ENCODE assay signal across 2 cellular contexts in the genomic region with DNA sequence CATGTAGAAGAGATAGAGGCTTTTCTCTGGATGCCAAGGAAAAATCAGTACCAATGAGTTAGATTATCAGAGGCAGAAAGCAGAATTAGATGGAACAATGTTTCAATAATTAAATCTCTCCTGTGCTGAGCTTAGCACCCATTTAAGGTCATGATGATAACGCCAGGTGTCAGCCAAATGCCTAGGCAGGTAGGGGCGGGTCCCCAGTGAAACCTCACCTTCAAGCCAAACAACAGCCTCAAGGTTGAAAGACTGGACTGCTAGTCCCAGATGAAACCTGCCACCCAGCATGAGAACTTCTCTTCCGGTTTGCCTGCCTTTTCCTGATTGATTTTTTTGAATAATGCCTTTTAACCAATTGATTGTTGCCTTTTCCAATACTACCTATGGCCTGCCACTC.
TF ChIP-seq lines count a peak whose summit lies in the region.

No MANE protein-coding gene starts in this region.

TF ChIP-seq in GM23338, 12 proteins besides CTCF, POLR2A, EP300 and RAD21 (continued from another document):
- TF ChIP-seq, protein P1, sequence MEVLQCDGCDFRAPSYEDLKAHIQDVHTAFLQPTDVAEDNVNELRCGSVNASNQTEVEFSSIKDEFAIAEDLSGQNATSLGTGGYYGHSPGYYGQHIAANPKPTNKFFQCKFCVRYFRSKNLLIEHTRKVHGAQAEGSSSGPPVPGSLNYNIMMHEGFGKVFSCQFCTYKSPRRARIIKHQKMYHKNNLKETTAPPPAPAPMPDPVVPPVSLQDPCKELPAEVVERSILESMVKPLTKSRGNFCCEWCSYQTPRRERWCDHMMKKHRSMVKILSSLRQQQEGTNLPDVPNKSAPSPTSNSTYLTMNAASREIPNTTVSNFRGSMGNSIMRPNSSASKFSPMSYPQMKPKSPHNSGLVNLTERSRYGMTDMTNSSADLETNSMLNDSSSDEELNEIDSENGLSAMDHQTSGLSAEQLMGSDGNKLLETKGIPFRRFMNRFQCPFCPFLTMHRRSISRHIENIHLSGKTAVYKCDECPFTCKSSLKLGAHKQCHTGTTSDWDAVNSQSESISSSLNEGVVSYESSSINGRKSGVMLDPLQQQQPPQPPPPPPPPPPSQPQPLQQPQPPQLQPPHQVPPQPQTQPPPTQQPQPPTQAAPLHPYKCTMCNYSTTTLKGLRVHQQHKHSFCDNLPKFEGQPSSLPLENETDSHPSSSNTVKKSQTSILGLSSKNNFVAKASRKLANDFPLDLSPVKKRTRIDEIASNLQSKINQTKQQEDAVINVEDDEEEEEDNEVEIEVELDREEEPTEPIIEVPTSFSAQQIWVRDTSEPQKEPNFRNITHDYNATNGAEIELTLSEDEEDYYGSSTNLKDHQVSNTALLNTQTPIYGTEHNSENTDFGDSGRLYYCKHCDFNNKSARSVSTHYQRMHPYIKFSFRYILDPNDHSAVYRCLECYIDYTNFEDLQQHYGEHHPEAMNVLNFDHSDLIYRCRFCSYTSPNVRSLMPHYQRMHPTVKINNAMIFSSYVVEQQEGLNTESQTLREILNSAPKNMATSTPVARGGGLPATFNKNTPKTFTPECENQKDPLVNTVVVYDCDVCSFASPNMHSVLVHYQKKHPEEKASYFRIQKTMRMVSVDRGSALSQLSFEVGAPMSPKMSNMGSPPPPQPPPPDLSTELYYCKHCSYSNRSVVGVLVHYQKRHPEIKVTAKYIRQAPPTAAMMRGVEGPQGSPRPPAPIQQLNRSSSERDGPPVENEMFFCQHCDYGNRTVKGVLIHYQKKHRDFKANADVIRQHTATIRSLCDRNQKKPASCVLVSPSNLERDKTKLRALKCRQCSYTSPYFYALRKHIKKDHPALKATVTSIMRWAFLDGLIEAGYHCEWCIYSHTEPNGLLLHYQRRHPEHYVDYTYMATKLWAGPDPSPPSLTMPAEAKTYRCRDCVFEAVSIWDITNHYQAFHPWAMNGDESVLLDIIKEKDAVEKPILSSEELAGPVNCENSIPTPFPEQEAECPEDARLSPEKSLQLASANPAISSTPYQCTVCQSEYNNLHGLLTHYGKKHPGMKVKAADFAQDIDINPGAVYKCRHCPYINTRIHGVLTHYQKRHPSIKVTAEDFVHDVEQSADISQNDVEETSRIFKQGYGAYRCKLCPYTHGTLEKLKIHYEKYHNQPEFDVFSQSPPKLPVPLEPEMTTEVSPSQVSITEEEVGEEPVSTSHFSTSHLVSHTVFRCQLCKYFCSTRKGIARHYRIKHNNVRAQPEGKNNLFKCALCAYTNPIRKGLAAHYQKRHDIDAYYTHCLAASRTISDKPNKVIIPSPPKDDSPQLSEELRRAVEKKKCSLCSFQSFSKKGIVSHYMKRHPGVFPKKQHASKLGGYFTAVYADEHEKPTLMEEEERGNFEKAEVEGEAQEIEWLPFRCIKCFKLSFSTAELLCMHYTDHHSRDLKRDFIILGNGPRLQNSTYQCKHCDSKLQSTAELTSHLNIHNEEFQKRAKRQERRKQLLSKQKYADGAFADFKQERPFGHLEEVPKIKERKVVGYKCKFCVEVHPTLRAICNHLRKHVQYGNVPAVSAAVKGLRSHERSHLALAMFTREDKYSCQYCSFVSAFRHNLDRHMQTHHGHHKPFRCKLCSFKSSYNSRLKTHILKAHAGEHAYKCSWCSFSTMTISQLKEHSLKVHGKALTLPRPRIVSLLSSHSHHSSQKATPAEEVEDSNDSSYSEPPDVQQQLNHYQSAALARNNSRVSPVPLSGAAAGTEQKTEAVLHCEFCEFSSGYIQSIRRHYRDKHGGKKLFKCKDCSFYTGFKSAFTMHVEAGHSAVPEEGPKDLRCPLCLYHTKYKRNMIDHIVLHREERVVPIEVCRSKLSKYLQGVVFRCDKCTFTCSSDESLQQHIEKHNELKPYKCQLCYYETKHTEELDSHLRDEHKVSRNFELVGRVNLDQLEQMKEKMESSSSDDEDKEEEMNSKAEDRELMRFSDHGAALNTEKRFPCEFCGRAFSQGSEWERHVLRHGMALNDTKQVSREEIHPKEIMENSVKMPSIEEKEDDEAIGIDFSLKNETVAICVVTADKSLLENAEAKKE (CRISPR knock-in tag; IDR thresholded peaks at IDR 0.05): no peak
- no peak for TF ChIP-seq NANOG (IDR thresholded peaks at IDR 0.05; ENCODE audit: borderline replicate concordance)

TF ChIP-seq in WTC11, 78 proteins besides CTCF, POLR2A, EP300 and RAD21 (continued from another document):
- TF ChIP-seq AFF4 (CRISPR knock-in tag; IDR thresholded peaks at IDR 0.05; ENCODE audit: borderline replicate concordance) (no peak), CREB1 (CRISPR knock-in tag; IDR thresholded peaks at IDR 0.05) (no peak)
